ENCODE assay signal across 8 cellular contexts in genomic region chr2:186486651-186487647, GRCh38. TPM values are rescaled to one million over a fixed set of nuclear protein-coding genes. Genes with fewer than 3 reads are reported as not detected.
DNase-seq lines count a peak whose midpoint lies in the region; ATAC-seq, FAIRE-seq and TF ChIP-seq lines count a peak whose summit lies in the region.

No MANE protein-coding gene starts in this region.

- peak overlapping the region; percentile 93 to 95 for H3K4me3 Mint-ChIP-seq in stimulated activated naive CD8-positive, alpha-beta T cell treated with anti-CD3 and anti-CD28 coated beads, Interleukin-15, amount 100 ng/mL, for 72 hours

- peak; percentile 14 for ATAC-seq in stimulated activated naive CD8-positive, alpha-beta T cell treated with anti-CD3 and anti-CD28 coated beads, Interleukin-15, amount 100 ng/mL, for 72 hours

- peaks cover 21% of the 10 kb centered on the region for H3K36me3 ChIP-seq in MG63

- in situ Hi-C loops in GM13976 (cut with MboI; ENCODE audit: low sequenced_read_pairs, unreplicated experiment): no loop called here

- no peaks in the 10 kb centered on the region for H3K27me3 Mint-ChIP-seq in stimulated activated naive CD8-positive, alpha-beta T cell treated with anti-CD3 and anti-CD28 coated beads, Interleukin-15, amount 100 ng/mL, for 72 hours

- no peaks in the 10 kb centered on the region for H3K27me3 ChIP-seq in MG63

- peak overlapping the region; percentile 98 to 100 for H3K27ac Mint-ChIP-seq in stimulated activated naive CD8-positive, alpha-beta T cell treated with anti-CD3 and anti-CD28 coated beads, Interleukin-15, amount 100 ng/mL, for 72 hours

- TF ChIP-seq CTCF in GM13976 (IDR thresholded peaks at IDR 0.05; ENCODE audit: borderline replicate concordance, control extremely low read depth, extremely low read depth, insufficient read depth, missing control alignments): no peak

- FAIRE-seq in islet of Langerhans (lab: Jason Lieb, UNC): peak; percentile 58

- H3K4me1 Mint-ChIP-seq in stimulated activated naive CD8-positive, alpha-beta T cell treated with anti-CD3 and anti-CD28 coated beads, Interleukin-15, amount 100 ng/mL, for 72 hours: peaks cover 66% of the 10 kb centered on the region

- no peaks in the 10 kb centered on the region for H3K9me3 ChIP-seq in MG63

- DNase-seq in NCI-H1092 treated with DMSO at 0.1 percent for 48 hours (lab: John Stamatoyannopoulos, UW): peak; percentile 5
- DNase-seq in NCI-H1092 (lab: John Stamatoyannopoulos, UW): no peak
- DNase-seq in MG63: no peak
- peak in 1 of 2 donors; percentile 64 for DNase-seq in stimulated activated naive CD8-positive, alpha-beta T cell treated with anti-CD3 and anti-CD28 coated beads, Interleukin-15, amount 100 ng/mL, for 72 hours
- no peak for DNase-seq in A172 (ENCODE audit: low spot score)
- no peak for DNase-seq in GM13976 (ENCODE audit: low spot score)

- H3K9me3 Mint-ChIP-seq in stimulated activated naive CD8-positive, alpha-beta T cell treated with anti-CD3 and anti-CD28 coated beads, Interleukin-15, amount 100 ng/mL, for 72 hours: no peaks in the 10 kb centered on the region

- peak overlapping the region; percentile 83 for H3K27ac ChIP-seq in angular gyrus (ENCODE audit: low read depth, low read length)

- H3K4me3 ChIP-seq in MG63: peak overlapping the region; percentile 90

RNA-seq across cellular contexts. Expression of gene ZC3H15, which starts 0.9 kb away (rescaled TPM):
- total RNA-seq in MG63 (2014; rRNA removed; shearing (Covaris generic); ENCODE audit: low replicate concordance): 82.9 and 109 TPM in 2 replicates
- total RNA-seq in A172 (2014; rRNA removed; shearing (Covaris generic)): 114 and 120 TPM in 2 replicates
